8 cellular contexts compared by ENCODE assay signal in the genomic region with DNA sequence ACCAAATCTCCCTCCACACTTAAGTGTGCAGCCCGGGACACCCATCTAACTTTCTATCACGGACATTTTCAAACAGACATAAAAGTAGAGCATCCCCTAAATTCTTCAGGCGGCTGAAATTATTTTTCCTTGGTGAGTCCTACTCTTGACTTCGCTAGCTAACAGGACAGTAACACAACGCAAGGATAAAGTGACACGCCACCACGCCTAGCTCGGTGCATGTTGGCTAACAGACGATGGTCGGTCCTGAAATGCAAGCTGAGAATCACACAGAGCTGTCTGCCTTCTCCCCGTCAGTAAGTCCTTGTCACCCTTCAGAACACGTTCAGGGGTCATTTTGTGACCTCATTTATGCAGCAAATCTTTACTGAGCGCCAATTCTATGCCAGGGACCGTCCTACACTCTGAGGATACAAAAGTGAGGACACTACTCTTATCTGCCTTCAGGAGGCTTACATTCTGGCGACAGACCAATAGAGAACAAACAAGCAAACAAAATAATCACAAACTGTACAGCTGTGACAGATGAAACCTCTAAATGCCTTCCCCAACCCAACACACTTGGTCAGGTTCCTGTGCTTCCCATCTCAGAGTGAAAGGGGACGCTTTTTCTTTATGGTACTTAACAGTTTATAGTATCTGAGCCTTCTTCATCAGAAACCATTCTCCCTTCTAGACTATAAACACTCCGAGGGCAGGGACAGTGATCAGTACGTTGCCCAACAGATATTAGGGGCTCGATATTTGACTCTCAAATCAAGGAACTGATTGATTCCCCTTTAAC. TPM values are rescaled to one million over a fixed set of nuclear protein-coding genes. Genes with fewer than 3 reads are reported as not detected.
A peak's percentile ranks its signal among the peaks of the same experiment; 100 is the strongest.
DNase-seq lines count a peak whose midpoint lies in the region; ATAC-seq and TF ChIP-seq lines count a peak whose summit lies in the region.

No MANE protein-coding gene starts in this region.

- H3K4me3 ChIP-seq in GM08714 (ENCODE audit: low read length) = peak overlapping the region; percentile 94
- H3K4me3 ChIP-seq in RWPE2 (ENCODE audit: severe bottlenecking) = peak overlapping the region; percentile 89
- H3K4me3 ChIP-seq in fibroblast of mammary gland (ENCODE audit: control insufficient read depth, low read depth, low read length) = peak overlapping the region; percentile 87
- H3K4me3 ChIP-seq in prostate gland = peak overlapping the region; percentile 99

- H3K27ac ChIP-seq in RWPE2 (ENCODE audit: poor library complexity, severe bottlenecking) (no peak overlapping the region), prostate gland (peak overlapping the region; percentile 79 to 86)

- 80% methylated on average over 19 of the region's 19 CpGs for WGBS in prostate gland

- TF ChIP-seq POLR2A in prostate gland (IDR thresholded peaks at IDR 0.05) = no peak

- H3K4me1 ChIP-seq in RWPE2 (ENCODE audit: insufficient read depth, poor library complexity, severe bottlenecking) = peaks cover 2% of the 10 kb centered on the region
- H3K4me1 ChIP-seq in prostate gland (replicated peaks) = no peaks in the 10 kb centered on the region

- intact Hi-C loops in prostate gland (cut with DNase I) = no loop called here

- TF ChIP-seq CTCF in RWPE2 (IDR thresholded peaks at IDR 0.05; ENCODE audit: poor library complexity, severe bottlenecking) (no peak), fibroblast of mammary gland (conservative IDR thresholded peaks at IDR 0.05; ENCODE audit: control insufficient read depth, insufficient read depth, low read depth, low read length) (no peak), prostate gland (IDR thresholded peaks at IDR 0.05) (no peak)

- ATAC-seq in RWPE2 (ENCODE audit: low read depth) (no peak), HG03521 (IDR thresholded peaks at IDR 0.05; ENCODE audit: unreplicated experiment) (no peak)

- DNase-seq in RWPE2 (ENCODE audit: low spot score) = no peak
- DNase-seq in fibroblast of mammary gland (ENCODE audit: low read depth) = peak; percentile 7
- DNase-seq in prostate gland (ENCODE audit: low spot score) = no peak
- DNase-seq in AG20443 (ENCODE audit: low spot score) = no peak
- no peak for DNase-seq in epidermal melanocyte (ENCODE audit: insufficient read length, low spot score)
- no peak for DNase-seq in NCI-H1417 treated with DMSO at 0.1 percent for 48 hours (lab: John Stamatoyannopoulos, UW)

- H3K36me3 ChIP-seq in RWPE2 (ENCODE audit: low read depth) (peaks cover 6% of the 10 kb centered on the region), prostate gland (no peaks in the 10 kb centered on the region)

- H3K27me3 ChIP-seq in RWPE2 (ENCODE audit: insufficient read depth, poor library complexity, severe bottlenecking) = no peaks in the 10 kb centered on the region
- no peaks in the 10 kb centered on the region for H3K27me3 ChIP-seq in prostate gland (replicated peaks; ENCODE audit: insufficient read depth)

- H3K9me3 ChIP-seq in RWPE2 (ENCODE audit: severe bottlenecking) (no peaks in the 10 kb centered on the region), prostate gland (no peaks in the 10 kb centered on the region)

RNA-seq across cellular contexts. Expression of a gene that starts 1.3 kb away (rescaled TPM):
- total RNA-seq in prostate gland = 10 to 100 TPM; 44.0 to 65.3 TPM

RNA-seq across cellular contexts. Expression of a gene that starts 39.5 kb away (rescaled TPM):
- total RNA-seq in prostate gland = 10 to 100 TPM; 34.7 to 37.9 TPM
